ENCODE assay signal across 1 cellular context in genomic region chr1:110053557-110054428, GRCh38.
A peak's percentile ranks its signal among the peaks of the same experiment; 100 is the strongest.
TF ChIP-seq lines count a peak whose summit lies in the region.

No MANE protein-coding gene starts in this region.

TF ChIP-seq in K562, 482 proteins besides CTCF, POLR2A, EP300 and RAD21 (continued from another document):
- TF ChIP-seq JUND (IDR thresholded peaks at IDR 0.05; ENCODE audit: borderline replicate concordance, low read depth, low read length) (0 out of 2 replicates have a peak, but pooled peaks have one; percentile 24), JUND (tag; IDR thresholded peaks at IDR 0.05; ENCODE audit: borderline replicate concordance, low read depth, low read length) (no peak), MAFG (tag; conservative IDR thresholded peaks at IDR 0.05) (no peak), MAFF (IDR thresholded peaks at IDR 0.05; ENCODE audit: low read length) (no peak), CXXC5 (CRISPR knock-in tag; IDR thresholded peaks at IDR 0.05) (no peak), KLF16 (IDR thresholded peaks at IDR 0.05) (0 out of 2 replicates have a peak, but pooled peaks have one; percentile 51), DMBX1 (CRISPR knock-in tag; IDR thresholded peaks at IDR 0.05; ENCODE audit: borderline replicate concordance) (no peak), WHSC1 (IDR thresholded peaks at IDR 0.05; ENCODE audit: low read length) (no peak)
